ENCODE assay signal across 8 cellular contexts in the genomic region with DNA sequence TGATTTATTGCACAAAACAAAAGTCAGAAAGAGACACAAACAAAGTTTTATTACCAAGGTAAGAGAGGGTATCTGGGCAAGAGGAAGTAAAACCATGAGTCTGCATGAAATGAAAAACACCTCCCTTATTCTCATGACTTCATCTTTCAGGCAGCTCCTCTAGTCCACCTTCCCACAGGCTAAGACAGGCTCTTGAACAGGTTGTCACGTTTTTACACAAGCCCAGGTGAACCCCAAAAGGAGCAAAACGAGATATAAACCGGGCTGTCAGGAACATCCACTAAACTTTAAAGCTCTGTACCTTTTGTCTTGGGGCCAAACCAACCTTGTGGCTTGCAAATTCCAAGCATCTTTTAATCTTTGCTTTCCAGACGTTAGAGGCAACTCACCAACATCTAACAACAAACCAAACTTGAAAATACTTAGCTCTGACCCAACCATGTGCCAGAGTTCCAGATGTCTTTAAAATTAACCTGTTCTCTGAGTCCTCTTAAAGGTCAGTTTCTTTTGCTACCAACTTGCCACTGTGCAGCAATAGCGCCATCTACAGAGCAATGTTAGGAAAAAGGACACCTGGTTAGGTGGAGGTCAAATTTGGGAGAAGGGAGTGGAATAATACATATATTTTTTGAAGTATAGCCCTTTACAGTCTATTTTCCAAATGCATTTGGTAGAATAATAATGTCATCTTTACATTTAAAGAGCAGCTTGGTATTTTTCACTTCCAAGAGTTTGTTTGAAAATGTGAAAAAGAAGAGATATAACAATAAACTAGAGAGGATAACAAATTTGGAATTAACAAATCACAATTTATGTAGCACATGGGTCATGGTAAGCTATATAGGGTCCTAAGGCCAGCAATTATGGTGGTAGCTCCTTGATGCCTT.
DNase-seq lines count a peak whose midpoint lies in the region; ATAC-seq, FAIRE-seq and TF ChIP-seq lines count a peak whose summit lies in the region.

No MANE protein-coding gene starts in this region.

- H3K9me3 ChIP-seq in keratinocyte (ENCODE audit: control insufficient read depth, low read depth, low read length) = no peaks in the 10 kb centered on the region

- peaks cover 15% of the 10 kb centered on the region for H3K4me1 Mint-ChIP-seq in activated naive CD4-positive, alpha-beta T cell treated with anti-CD3 and anti-CD28 coated beads for 36 hours (ENCODE audit: low read depth)
- H3K4me1 Mint-ChIP-seq in stimulated activated naive CD8-positive, alpha-beta T cell treated with anti-CD3 and anti-CD28 coated beads, Interleukin-15, amount 100 ng/mL, for 72 hours = peaks cover 15% of the 10 kb centered on the region

- H3K27ac ChIP-seq in keratinocyte (ENCODE audit: control insufficient read depth, insufficient read depth, low read length) = peak overlapping the region; percentile 52

- H3K27me3 Mint-ChIP-seq in activated naive CD4-positive, alpha-beta T cell treated with anti-CD3 and anti-CD28 coated beads for 36 hours (ENCODE audit: low read depth) = no peaks in the 10 kb centered on the region
- no peaks in the 10 kb centered on the region for H3K27me3 Mint-ChIP-seq in stimulated activated naive CD8-positive, alpha-beta T cell treated with anti-CD3 and anti-CD28 coated beads, Interleukin-15, amount 100 ng/mL, for 72 hours

- dilution Hi-C loops in keratinocyte (cut with MboI; ENCODE audit: extremely low pct_ligation_motif_present, low sequenced_read_pairs) = no loop called here

- intact Hi-C loops in activated naive CD4-positive, alpha-beta T cell treated with anti-CD3 and anti-CD28 coated beads for 36 hours (cut with micrococcal nuclease) = loop anchor here (1.0 to 5.0 kb wide), 8 partner anchors 51 to 1235 kb away; a partner anchor contains a TSS

- no peak overlapping the region for H3K9ac ChIP-seq in keratinocyte (ENCODE audit: control insufficient read depth, extremely low read depth, insufficient read depth, low read length)

- H3K36me3 ChIP-seq in keratinocyte (ENCODE audit: control insufficient read depth in 2 of 2, extremely low read depth in 1 of 2, insufficient read depth in 2 of 2, low read length in 2 of 2) = no peaks in the 10 kb centered on the region

- H3K79me2 ChIP-seq in keratinocyte (ENCODE audit: control insufficient read depth, insufficient read depth, low read length) = no peaks in the 10 kb centered on the region

- ATAC-seq in GM19043 (IDR thresholded peaks at IDR 0.05; ENCODE audit: low read depth, unreplicated experiment) (peak; percentile 90), HG03097 (IDR thresholded peaks at IDR 0.05; ENCODE audit: low FRiP score, unreplicated experiment) (peak; percentile 87)
- ATAC-seq in stimulated activated naive CD8-positive, alpha-beta T cell treated with anti-CD3 and anti-CD28 coated beads, Interleukin-15, amount 100 ng/mL, for 72 hours = peak; percentile 76

- H3K27me3 ChIP-seq in keratinocyte (ENCODE audit: control insufficient read depth, extremely low read depth, insufficient read depth, low read length) = no peaks in the 10 kb centered on the region

- H3K27ac Mint-ChIP-seq in activated naive CD4-positive, alpha-beta T cell treated with anti-CD3 and anti-CD28 coated beads for 36 hours = no peak overlapping the region
- no peak overlapping the region for H3K27ac Mint-ChIP-seq in stimulated activated naive CD8-positive, alpha-beta T cell treated with anti-CD3 and anti-CD28 coated beads, Interleukin-15, amount 100 ng/mL, for 72 hours

- peak overlapping the region; percentile 46 for H3K4me2 ChIP-seq in keratinocyte (ENCODE audit: control insufficient read depth, extremely low read depth, insufficient read depth, low read depth, low read length)

- H3K4me3 ChIP-seq in keratinocyte (ENCODE audit: control insufficient read depth in 2 of 3, extremely low read depth in 1 of 3, insufficient read depth in 2 of 3, low read depth in 1 of 3, low read length in 3 of 3) = no peak overlapping the region

- peak; percentile 70 for FAIRE-seq in keratinocyte (lab: Jason Lieb, UNC)

- no peaks in the 10 kb centered on the region for H3K9me3 Mint-ChIP-seq in activated naive CD4-positive, alpha-beta T cell treated with anti-CD3 and anti-CD28 coated beads for 36 hours
- H3K9me3 Mint-ChIP-seq in stimulated activated naive CD8-positive, alpha-beta T cell treated with anti-CD3 and anti-CD28 coated beads, Interleukin-15, amount 100 ng/mL, for 72 hours = no peaks in the 10 kb centered on the region

- no peaks in the 10 kb centered on the region for H4K20me1 ChIP-seq in keratinocyte (ENCODE audit: control insufficient read depth, extremely low read depth, insufficient read depth, low read length)

- peaks cover 14% of the 10 kb centered on the region for H3K4me1 ChIP-seq in keratinocyte (ENCODE audit: control insufficient read depth, extremely low read depth, insufficient read depth, low read length)

- CTCF ChIA-PET in activated naive CD4-positive, alpha-beta T cell treated with anti-CD3 and anti-CD28 coated beads for 36 hours (lab: Charles Lee) = interaction anchor here (0.6 to 2.5 kb wide), 36 partner anchors 8 to 1157 kb away, joined by 3 to 86 read pairs (median 4); no protein-coding TSS in a partner anchor

- DNase-seq in D341Med (ENCODE audit: low spot score) = peak; percentile 50
- DNase-seq in NOMO-1 (lab: John Stamatoyannopoulos, UW; ENCODE audit: unreplicated experiment in 2 of 2) = peak; percentile 10 to 57
- peak; percentile 71 for DNase-seq in activated naive CD4-positive, alpha-beta T cell treated with anti-CD3 and anti-CD28 coated beads for 36 hours
- DNase-seq in keratinocyte (ENCODE audit: low read depth, low spot score) = peak; percentile 25
- peak; percentile 51 to 56 for DNase-seq in stimulated activated naive CD8-positive, alpha-beta T cell treated with anti-CD3 and anti-CD28 coated beads, Interleukin-15, amount 100 ng/mL, for 72 hours
- no peak for DNase-seq in mesenteric fat pad (ENCODE audit: low spot score)

- no peak overlapping the region for H3K4me3 Mint-ChIP-seq in activated naive CD4-positive, alpha-beta T cell treated with anti-CD3 and anti-CD28 coated beads for 36 hours
- H3K4me3 Mint-ChIP-seq in stimulated activated naive CD8-positive, alpha-beta T cell treated with anti-CD3 and anti-CD28 coated beads, Interleukin-15, amount 100 ng/mL, for 72 hours = peak overlapping the region in 1 of 2 donors; percentile 16

- no peaks in the 10 kb centered on the region for H3K36me3 Mint-ChIP-seq in activated naive CD4-positive, alpha-beta T cell treated with anti-CD3 and anti-CD28 coated beads for 36 hours (ENCODE audit: low read depth)

- no peaks in the 10 kb centered on the region for H3K9me1 ChIP-seq in keratinocyte (ENCODE audit: control insufficient read depth, extremely low read depth, insufficient read depth, low read length)

- TF ChIP-seq CTCF in keratinocyte (optimal IDR thresholded peaks at IDR 0.05 in 1 of 3, IDR thresholded peaks at IDR 0.05 in 1 of 3, conservative IDR thresholded peaks at IDR 0.05 in 1 of 3; ENCODE audit: extremely low read depth in 1 of 3, insufficient read depth in 2 of 3, low read length in 3 of 3) = peak; percentile 66 to 70 (median 67)

- H2AFZ ChIP-seq in keratinocyte (ENCODE audit: control insufficient read depth, low read length) = no peak overlapping the region
